In the genomic region with DNA sequence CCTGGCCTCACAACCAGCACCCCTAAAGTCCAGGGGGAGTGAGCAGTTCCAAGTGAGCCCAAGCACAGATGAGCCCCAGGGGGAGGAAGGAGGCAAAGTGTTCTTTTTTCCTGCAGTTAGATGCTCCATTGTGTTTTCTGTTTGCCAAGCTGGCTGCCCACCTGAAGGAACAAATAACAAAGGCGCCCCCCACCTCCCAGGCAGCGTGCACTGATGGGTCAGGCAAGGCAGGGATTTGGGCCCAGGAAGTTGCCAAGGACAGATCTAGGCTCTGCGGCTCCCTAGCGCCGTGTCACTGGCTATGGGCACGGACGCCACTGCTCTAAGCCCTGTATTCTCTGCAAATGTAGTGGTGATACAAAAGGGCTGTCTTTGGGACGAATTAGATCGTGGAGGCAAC, we compare ENCODE assay signal across 25 cellular contexts. TPM values are rescaled to one million over a fixed set of nuclear protein-coding genes. Genes with fewer than 3 reads are reported as not detected.
"Had no signal": no experiment of that assay in that cellular context is flagged by ENCODE, and none has a peak within 500 bp of the region (broad histone marks: within the 10 kb centered on the region; RNA-seq: fewer than 3 reads in every experiment).

No MANE protein-coding gene starts in this region.

- H3K4me1 Mint-ChIP-seq: activated B cell treated with CpG ODN at 0.5 μM for 24 hours; activated T-helper 17 cell treated with anti-CD3 and anti-CD28 coated beads, Interleukin-2, amount 50 U/mL, for 72 hours had no signal

- DNase-seq: activated B cell treated with CpG ODN at 0.5 μM for 24 hours; activated CD4-positive, alpha-beta T cell treated with anti-CD3 and anti-CD28 coated beads for 48 hours; activated CD4-positive, alpha-beta T cell treated with anti-CD3 and anti-CD28 coated beads, Interleukin-2, amount 50 U/mL, for 1 hour; activated CD4-positive, alpha-beta T cell treated with anti-CD3 and anti-CD28 coated beads, Interleukin-2, amount 50 U/mL, for 48 hours; activated CD8-positive, alpha-beta memory T cell treated with anti-CD3 and anti-CD28 coated beads for 24 hours; activated CD8-positive, alpha-beta T cell treated with anti-CD3 and anti-CD28 coated beads for 36 hours; activated effector memory CD4-positive, alpha-beta T cell treated with Interleukin-2 at 50 U/mL for 16 hours; activated gamma-delta T cell treated with Interleukin-2 at 50 U/mL for 16 hours; activated naive CD4-positive, alpha-beta T cell treated with anti-CD3 and anti-CD28 coated beads, Interleukin-2, amount 50 U/mL, for 16 hours; activated naive CD4-positive, alpha-beta T cell treated with Interleukin-2 at 50 U/mL for 16 hours; activated T-cell treated with anti-CD3 and anti-CD28 coated beads, Interleukin-2, amount 50 U/mL, for 4 hours; amniotic stem cell; anterior cingulate cortex; brain microvascular endothelial cell; caudate nucleus; effector CD8-positive, alpha-beta T cell; foreskin fibroblast; T-helper 1 cell; T-helper 17 cell had no signal

- H3K27ac ChIP-seq: brain microvascular endothelial cell, VCaP had no signal

- H3K36me3 Mint-ChIP-seq: activated naive CD8-positive, alpha-beta T cell had no signal

- H3K9me3 Mint-ChIP-seq: activated CD8-positive, alpha-beta T cell treated with anti-CD3 and anti-CD28 coated beads for 36 hours; activated T-cell treated with anti-CD3 and anti-CD28 coated beads, Interleukin-2, amount 50 U/mL, for 4 hours; activated T-helper 17 cell treated with anti-CD3 and anti-CD28 coated beads, Interleukin-2, amount 50 U/mL, for 72 hours; T-helper 2 cell treated with Interferon-gamma antibody and Interleukin-4, amounts not matched to agents 5 μg/mL and 100 μg/mL, for 36 hours had no signal

- H3K27me3 Mint-ChIP-seq: activated naive CD8-positive, alpha-beta T cell had no signal

- H3K4me3 Mint-ChIP-seq: activated B cell treated with CpG ODN at 0.5 μM for 24 hours; activated CD8-positive, alpha-beta T cell treated with anti-CD3 and anti-CD28 coated beads for 36 hours; activated naive CD8-positive, alpha-beta T cell; activated T-cell treated with anti-CD3 and anti-CD28 coated beads, Interleukin-2, amount 50 U/mL, for 4 hours; activated T-helper 17 cell treated with anti-CD3 and anti-CD28 coated beads, Interleukin-2, amount 50 U/mL, for 72 hours; T-helper 17 cell; T-helper 2 cell treated with Interferon-gamma antibody and Interleukin-4, amounts not matched to agents 5 μg/mL and 100 μg/mL, for 36 hours had no signal

- H3K27me3 ChIP-seq: brain microvascular endothelial cell had no signal

- H3K36me3 ChIP-seq: brain microvascular endothelial cell had no signal

- ATAC-seq: activated CD4-positive, CD25-positive, alpha-beta regulatory T cell treated with anti-CD3 and anti-CD28 coated beads, Interleukin-2, amount 50 U/mL, for 24 hours; activated CD8-positive, alpha-beta T cell treated with anti-CD3 and anti-CD28 coated beads for 36 hours; activated T-cell treated with anti-CD3 and anti-CD28 coated beads, Interleukin-2, amount 50 U/mL, for 4 hours; activated T-helper 17 cell treated with anti-CD3 and anti-CD28 coated beads, Interleukin-2, amount 50 U/mL, for 72 hours; esophagus mucosa; T-helper 17 cell had no signal

- H3K27ac Mint-ChIP-seq: activated B cell treated with CpG ODN at 0.5 μM for 24 hours; activated CD8-positive, alpha-beta T cell treated with anti-CD3 and anti-CD28 coated beads for 36 hours; activated naive CD8-positive, alpha-beta T cell; activated T-helper 17 cell treated with anti-CD3 and anti-CD28 coated beads, Interleukin-2, amount 50 U/mL, for 72 hours; T-helper 17 cell; T-helper 2 cell treated with Interferon-gamma antibody and Interleukin-4, amounts not matched to agents 5 μg/mL and 100 μg/mL, for 36 hours had no signal

RNA-seq across cellular contexts. Expression of a gene that starts 21.8 kb away (rescaled TPM):
- total RNA-seq: activated B cell treated with CpG ODN at 0.5 μM for 24 hours; activated CD8-positive, alpha-beta T cell treated with anti-CD3 and anti-CD28 coated beads for 36 hours; activated T-cell treated with anti-CD3 and anti-CD28 coated beads, Interleukin-2, amount 50 U/mL, for 4 hours; activated T-helper 17 cell treated with anti-CD3 and anti-CD28 coated beads, Interleukin-2, amount 50 U/mL, for 72 hours; T-helper 17 cell had no signal
